Comparison of ENCODE assay signal across 10 cellular contexts in the genomic region with DNA sequence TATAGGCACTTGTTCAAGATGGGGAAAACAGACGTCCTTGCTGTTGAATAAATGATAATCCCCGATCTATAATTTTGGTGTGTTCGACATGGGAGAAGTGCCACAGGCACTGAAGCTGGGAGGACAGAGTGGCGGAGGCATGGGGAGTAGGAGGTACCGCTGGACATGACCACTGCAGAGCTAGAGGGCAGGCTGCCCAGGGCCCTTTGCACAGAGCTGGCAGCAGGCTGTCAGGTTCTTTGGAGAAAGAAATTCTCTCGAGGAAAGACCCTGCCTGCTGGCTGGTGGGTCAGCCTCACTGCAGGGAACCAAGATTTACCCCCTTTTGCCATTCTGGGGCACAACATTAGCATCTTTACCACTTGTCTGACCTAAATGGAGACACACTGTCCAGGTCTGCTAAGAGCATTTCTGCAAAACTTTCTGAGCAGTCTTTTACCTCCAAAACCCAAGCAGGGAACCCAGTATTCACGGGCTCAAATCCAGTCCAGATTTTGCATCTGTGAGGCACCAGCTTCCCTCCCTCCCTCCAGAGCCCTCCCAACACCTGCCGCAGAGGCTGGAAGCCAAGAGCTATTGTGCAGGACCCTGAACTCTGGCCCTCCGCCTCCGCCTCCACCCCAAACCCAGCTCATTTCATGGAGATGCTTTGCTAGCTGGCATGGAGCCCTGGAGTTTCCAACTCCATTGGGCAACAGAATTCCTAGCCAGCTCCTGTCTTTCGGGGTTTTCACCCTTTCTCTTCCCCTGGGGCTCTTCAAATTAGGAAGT.
DNase-seq lines count a peak whose midpoint lies in the region; ATAC-seq lines count a peak whose summit lies in the region.
"Had no signal": no experiment of that assay in that cellular context is flagged by ENCODE, and none has a peak within 500 bp of the region (broad histone marks: within the 10 kb centered on the region; RNA-seq: fewer than 3 reads in every experiment).

No MANE protein-coding gene starts in this region.

- H3K27ac Mint-ChIP-seq in activated T-helper 1 cell treated with anti-CD3 and anti-CD28 coated beads, Interleukin-12 subunit alpha, Interleukin-12 subunit beta, Interleukin-2, Interleukin-4 antibody, amounts not matched to agents 30 ng/mL and 10 ng/mL and 1 ng/mL, durations not matched to agents 14 hours and 24 hours and 36 hours, result no peak overlapping the region
- no peak overlapping the region for H3K27ac Mint-ChIP-seq in immature natural killer cell
- H3K27ac Mint-ChIP-seq: activated naive CD8-positive, alpha-beta T cell had no signal

- H3K4me1 Mint-ChIP-seq in activated T-helper 1 cell treated with anti-CD3 and anti-CD28 coated beads, Interleukin-12 subunit alpha, Interleukin-12 subunit beta, Interleukin-2, Interleukin-4 antibody, amounts not matched to agents 30 ng/mL and 10 ng/mL and 1 ng/mL, durations not matched to agents 14 hours and 24 hours and 36 hours (ENCODE audit: low read depth), result no peaks in the 10 kb centered on the region
- H3K4me1 Mint-ChIP-seq in immature natural killer cell, result no peaks in the 10 kb centered on the region

- peak; percentile 95 for DNase-seq in DMS79 treated with DMSO at 0.1 percent for 48 hours (lab: John Stamatoyannopoulos, UW)
- peak; percentile 84 for DNase-seq in NCI-H2196 treated with DMSO at 0.1 percent for 48 hours (lab: John Stamatoyannopoulos, UW; ENCODE audit: unreplicated experiment)
- DNase-seq in dermis blood vessel endothelial cell, result peak; percentile 67
- peak; percentile 83 for DNase-seq in myocyte (ENCODE audit: low read depth)
- no peak for DNase-seq in activated T-helper 1 cell treated with anti-CD3 and anti-CD28 coated beads, Interleukin-12 subunit alpha, Interleukin-12 subunit beta, Interleukin-2, Interleukin-4 antibody, amounts not matched to agents 30 ng/mL and 10 ng/mL and 1 ng/mL, durations not matched to agents 14 hours and 24 hours and 36 hours (ENCODE audit: low spot score)
- DNase-seq in immature natural killer cell, result no peak
- DNase-seq: spleen had no signal

- peaks cover 13% of the 10 kb centered on the region for H3K27me3 Mint-ChIP-seq in activated T-helper 1 cell treated with anti-CD3 and anti-CD28 coated beads, Interleukin-12 subunit alpha, Interleukin-12 subunit beta, Interleukin-2, Interleukin-4 antibody, amounts not matched to agents 30 ng/mL and 10 ng/mL and 1 ng/mL, durations not matched to agents 14 hours and 24 hours and 36 hours (ENCODE audit: insufficient read depth)
- peaks cover 0 to 8% (median 6%) of the 10 kb centered on the region in 3 donors for H3K27me3 Mint-ChIP-seq in immature natural killer cell (ENCODE audit: low read depth in 3 of 3)
- H3K27me3 Mint-ChIP-seq: activated naive CD8-positive, alpha-beta T cell had no signal

- no peak for ATAC-seq in HG02840 (IDR thresholded peaks at IDR 0.05; ENCODE audit: low FRiP score, unreplicated experiment)
- no peak for ATAC-seq in GM19455 (IDR thresholded peaks at IDR 0.05; ENCODE audit: unreplicated experiment)

- no peaks in the 10 kb centered on the region for H3K9me3 Mint-ChIP-seq in activated T-helper 1 cell treated with anti-CD3 and anti-CD28 coated beads, Interleukin-12 subunit alpha, Interleukin-12 subunit beta, Interleukin-2, Interleukin-4 antibody, amounts not matched to agents 30 ng/mL and 10 ng/mL and 1 ng/mL, durations not matched to agents 14 hours and 24 hours and 36 hours
- H3K9me3 Mint-ChIP-seq in immature natural killer cell, result no peaks in the 10 kb centered on the region

- no peak overlapping the region for H3K4me3 Mint-ChIP-seq in activated T-helper 1 cell treated with anti-CD3 and anti-CD28 coated beads, Interleukin-12 subunit alpha, Interleukin-12 subunit beta, Interleukin-2, Interleukin-4 antibody, amounts not matched to agents 30 ng/mL and 10 ng/mL and 1 ng/mL, durations not matched to agents 14 hours and 24 hours and 36 hours
- no peak overlapping the region for H3K4me3 Mint-ChIP-seq in immature natural killer cell
- H3K4me3 Mint-ChIP-seq: activated naive CD8-positive, alpha-beta T cell had no signal

- intact Hi-C loops in activated T-helper 1 cell treated with anti-CD3 and anti-CD28 coated beads, Interleukin-12 subunit alpha, Interleukin-12 subunit beta, Interleukin-2, Interleukin-4 antibody, amounts not matched to agents 30 ng/mL and 10 ng/mL and 1 ng/mL, durations not matched to agents 14 hours and 24 hours and 36 hours (cut with micrococcal nuclease), result no loop called here

- no peaks in the 10 kb centered on the region for H3K36me3 Mint-ChIP-seq in activated T-helper 1 cell treated with anti-CD3 and anti-CD28 coated beads, Interleukin-12 subunit alpha, Interleukin-12 subunit beta, Interleukin-2, Interleukin-4 antibody, amounts not matched to agents 30 ng/mL and 10 ng/mL and 1 ng/mL, durations not matched to agents 14 hours and 24 hours and 36 hours (ENCODE audit: low read depth)
- H3K36me3 Mint-ChIP-seq in immature natural killer cell, result no peaks in the 10 kb centered on the region
- H3K36me3 Mint-ChIP-seq: activated naive CD8-positive, alpha-beta T cell had no signal

Comparison
In these comparisons a context has a peak if more than half of its experiments do, and no peak if none do; other contexts are left out.
1. DNase-seq: peak in DMS79 treated with DMSO at 0.1 percent for 48 hours (single experiment), NCI-H2196 treated with DMSO at 0.1 percent for 48 hours (single experiment), dermis blood vessel endothelial cell (single experiment) and myocyte (single experiment); none in activated T-helper 1 cell treated with anti-CD3 and anti-CD28 coated beads, Interleukin-12 subunit alpha, Interleukin-12 subunit beta, Interleukin-2, Interleukin-4 antibody, amounts not matched to agents 30 ng/mL and 10 ng/mL and 1 ng/mL, durations not matched to agents 14 hours and 24 hours and 36 hours (single experiment) and immature natural killer cell (0 of 3).